21 cellular contexts compared by ENCODE assay signal in the genomic region with DNA sequence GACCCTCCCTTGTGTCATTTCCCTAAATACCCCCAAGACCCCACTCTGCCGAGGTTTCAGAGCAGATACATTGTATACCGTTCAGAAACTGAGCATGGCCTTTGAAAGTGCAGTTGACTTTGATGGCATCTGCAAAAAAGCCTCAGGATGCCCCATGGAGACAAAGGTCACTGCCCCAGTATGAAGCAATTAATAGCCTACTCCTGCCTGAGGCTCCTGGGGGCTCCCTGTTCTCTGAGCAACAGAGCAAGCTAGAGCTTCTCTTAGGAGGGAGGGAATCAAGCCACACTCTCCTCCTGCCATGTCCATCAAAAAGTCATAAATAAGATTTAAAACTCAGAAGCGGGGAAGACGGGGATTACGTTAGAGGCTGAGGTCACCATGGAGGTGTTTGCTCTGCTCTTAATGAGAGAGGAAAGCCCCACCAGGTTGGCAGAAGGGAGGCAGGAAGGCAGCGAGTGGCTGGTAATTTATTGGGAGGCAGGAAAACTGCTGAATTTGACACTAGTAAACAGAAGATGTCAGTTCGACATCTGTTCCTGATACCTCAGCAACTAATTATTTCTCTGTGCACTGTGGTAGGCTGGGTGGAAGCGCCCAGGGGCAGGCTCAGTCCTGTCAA.
DNase-seq lines count a peak whose midpoint lies in the region; ATAC-seq and TF ChIP-seq lines count a peak whose summit lies in the region.
"Had no signal": no experiment of that assay in that cellular context is flagged by ENCODE, and none has a peak within 500 bp of the region (broad histone marks: within the 10 kb centered on the region; RNA-seq: fewer than 3 reads in every experiment).

No MANE protein-coding gene starts in this region.

- no peak overlapping the region for H3K23ac ChIP-seq in neuronal stem cell (ENCODE audit: low read depth, low read length, poor library complexity)

- H3K14ac ChIP-seq in neuronal stem cell (ENCODE audit: low read length) = no peak overlapping the region

- H3K36me3 Mint-ChIP-seq in WTC11 (no peaks in the 10 kb centered on the region), type B pancreatic cell (no peaks in the 10 kb centered on the region)
- H3K36me3 Mint-ChIP-seq: memory B cell; natural killer cell; stimulated activated memory B cell treated with anti-CD40 and anti-IgM and Interleukin-4, amounts not matched to agents 10 μg/mL and 1 μg/mL and 100 μg/mL, for 72 hours had no signal

- H3K4me2 ChIP-seq in neuronal stem cell (ENCODE audit: insufficient read depth, low read length, poor library complexity, severe bottlenecking) = no peak overlapping the region

- H3K9me3 Mint-ChIP-seq in WTC11 (peaks cover 7% of the 10 kb centered on the region; the same call in 1 of the 2 replicates), type B pancreatic cell (no peaks in the 10 kb centered on the region)
- H3K9me3 Mint-ChIP-seq: activated T-helper 2 cell treated with anti-CD3 and anti-CD28 coated beads, Interferon-gamma antibody, Interleukin-2, Interleukin-4, amounts not matched to agents 10 μg/mL and 5 μg/mL and 100 μg/mL, durations not matched to agents 14 hours and 24 hours and 36 hours; natural killer cell; stimulated activated memory B cell treated with anti-CD40 and anti-IgM and Interleukin-4, amounts not matched to agents 10 μg/mL and 1 μg/mL and 100 μg/mL, for 72 hours had no signal

- no peak overlapping the region for H2BK12ac ChIP-seq in neuronal stem cell (ENCODE audit: low read length)

- TF ChIP-seq POLR2A in Peyer's patch (IDR thresholded peaks at IDR 0.05) = no peak

- no peak overlapping the region for H2BK5ac ChIP-seq in neuronal stem cell (ENCODE audit: low read length)

- H3K9ac ChIP-seq in neuronal stem cell (ENCODE audit: low read depth, low read length, poor library complexity) = no peak overlapping the region

- H3K9me3 ChIP-seq in Peyer's patch = no peaks in the 10 kb centered on the region
- H3K9me3 ChIP-seq in neuronal stem cell (replicated peaks in 1 of 2; ENCODE audit: control insufficient read depth in 2 of 2, insufficient read depth in 1 of 2, low read depth in 1 of 2, low read length in 2 of 2) = no peaks in the 10 kb centered on the region
- H3K9me3 ChIP-seq: BE2C, SJCRH30, thyroid gland had no signal

- H4K8ac ChIP-seq in neuronal stem cell (ENCODE audit: low read depth, low read length) = no peak overlapping the region

- H3K4ac ChIP-seq in neuronal stem cell (ENCODE audit: low read length) = no peak overlapping the region

- H3K4me1 ChIP-seq in Peyer's patch = no peaks in the 10 kb centered on the region
- H3K4me1 ChIP-seq in neuronal stem cell (ENCODE audit: control insufficient read depth in 2 of 2, insufficient read depth in 1 of 2, low read depth in 1 of 2, low read length in 2 of 2) = peaks cover 4 to 6% of the 10 kb centered on the region in 2 donors
- H3K4me1 ChIP-seq: BE2C, SJCRH30, thyroid gland had no signal

- H2BK120ac ChIP-seq in neuronal stem cell (ENCODE audit: low read depth, low read length) = no peak overlapping the region

- WGBS in neuronal stem cell (ENCODE audit: extremely low coverage in 2 of 2, insufficient read length in 2 of 2, insufficient replicate concordance in 1 of 2), 2 donors = no CpG with 5 or more reads among the region's 8 CpGs

- H2BK15ac ChIP-seq in neuronal stem cell (ENCODE audit: low read length) = no peak overlapping the region

- no peak overlapping the region for H3K27ac Mint-ChIP-seq in WTC11
- H3K27ac Mint-ChIP-seq in type B pancreatic cell = no peak overlapping the region
- H3K27ac Mint-ChIP-seq: activated T-helper 2 cell treated with anti-CD3 and anti-CD28 coated beads, Interferon-gamma antibody, Interleukin-2, Interleukin-4, amounts not matched to agents 10 μg/mL and 5 μg/mL and 100 μg/mL, durations not matched to agents 14 hours and 24 hours and 36 hours; memory B cell; natural killer cell; stimulated activated memory B cell treated with anti-CD40 and anti-IgM and Interleukin-4, amounts not matched to agents 10 μg/mL and 1 μg/mL and 100 μg/mL, for 72 hours had no signal

- H3K4me1 Mint-ChIP-seq in WTC11 (peaks cover 44% of the 10 kb centered on the region), type B pancreatic cell (ENCODE audit: unreplicated experiment) (peaks cover 26% of the 10 kb centered on the region)
- H3K4me1 Mint-ChIP-seq: memory B cell; natural killer cell; stimulated activated memory B cell treated with anti-CD40 and anti-IgM and Interleukin-4, amounts not matched to agents 10 μg/mL and 1 μg/mL and 100 μg/mL, for 72 hours had no signal

- POLR2A ChIA-PET in WTC11 (lab: Charles Lee) = no interaction called here

- DNase-seq in NCI-H2029 (lab: John Stamatoyannopoulos, UW) (peak; percentile 29), NCI-H2029 treated with DMSO at 0.1 percent for 48 hours (lab: John Stamatoyannopoulos, UW) (no peak), NCI-H446 treated with DMSO at 0.1 percent for 48 hours (lab: John Stamatoyannopoulos, UW) (peak; percentile 3), WTC11 (ENCODE audit: low spot score) (no peak), type B pancreatic cell (ENCODE audit: extremely low spot score, unreplicated experiment) (no peak), Peyer's patch (no peak), neuronal stem cell (ENCODE audit: low spot score) (no peak), hepatic stellate cell (ENCODE audit: low spot score) (no peak)
- DNase-seq: 8988T; activated CD4-positive, alpha-beta T cell treated with anti-CD3 and anti-CD28 coated beads for 1 hour; BE2C; DMS79 treated with DMSO at 0.1 percent for 48 hours; natural killer cell; NCI-H1930; SJCRH30; thyroid gland had no signal

- H3K27me3 ChIP-seq in Peyer's patch (no peaks in the 10 kb centered on the region), neuronal stem cell (ENCODE audit: control insufficient read depth in 3 of 3, insufficient read depth in 3 of 3, low read depth in 1 of 3, low read length in 3 of 3) (no peaks in the 10 kb centered on the region)
- H3K27me3 ChIP-seq: BE2C, cardiac muscle cell, SJCRH30, thyroid gland had no signal

- no peak overlapping the region for H2AFZ ChIP-seq in neuronal stem cell (ENCODE audit: low read length)

- H3K4me3 Mint-ChIP-seq in WTC11 (no peak overlapping the region), type B pancreatic cell (peak overlapping the region; percentile 6)
- H3K4me3 Mint-ChIP-seq: memory B cell; natural killer cell; stimulated activated memory B cell treated with anti-CD40 and anti-IgM and Interleukin-4, amounts not matched to agents 10 μg/mL and 1 μg/mL and 100 μg/mL, for 72 hours had no signal

- H3K79me1 ChIP-seq in neuronal stem cell (ENCODE audit: low read depth, low read length) = no peaks in the 10 kb centered on the region

- no peak overlapping the region for H2AK5ac ChIP-seq in neuronal stem cell (ENCODE audit: low read depth, low read length)

- peaks cover 7% of the 10 kb centered on the region for H3K27me3 Mint-ChIP-seq in WTC11 (ENCODE audit: low read depth)
- H3K27me3 Mint-ChIP-seq in type B pancreatic cell = peaks cover 35% of the 10 kb centered on the region

- ATAC-seq in WTC11 = peak; percentile 43
- ATAC-seq: HCT116; natural killer cell; stimulated activated memory B cell treated with anti-CD40 and anti-IgM and Interleukin-4, amounts not matched to agents 10 μg/mL and 1 μg/mL and 100 μg/mL, for 72 hours had no signal

- H3K4me3 ChIP-seq in Peyer's patch (no peak overlapping the region), neuronal stem cell (ENCODE audit: low read length in 2 of 2) (no peak overlapping the region)
- H3K4me3 ChIP-seq: cardiac muscle cell, SJCRH30, thyroid gland had no signal

- CTCF ChIA-PET in WTC11 (lab: Charles Lee) = interaction anchor here (0.8 to 1.0 kb wide), 2 partner anchors 24 to 98 kb away, joined by 3 to 5 read pairs; no protein-coding TSS in a partner anchor

- no peak overlapping the region for H4K91ac ChIP-seq in neuronal stem cell (ENCODE audit: low read depth, low read length, poor library complexity)

- H3K18ac ChIP-seq in neuronal stem cell (ENCODE audit: low read length) = no peak overlapping the region

- H3K27ac ChIP-seq in Peyer's patch (no peak overlapping the region), neuronal stem cell (replicated peaks; ENCODE audit: low read length) (no peak overlapping the region)
- H3K27ac ChIP-seq: cardiac muscle cell, SJCRH30, thyroid gland had no signal

- no peak for TF ChIP-seq CTCF in WTC11 (IDR thresholded peaks at IDR 0.05)
- no peak for TF ChIP-seq CTCF in type B pancreatic cell (conservative IDR thresholded peaks at IDR 0.05)
- TF ChIP-seq CTCF in Peyer's patch (IDR thresholded peaks at IDR 0.05) = no peak

- H3K36me3 ChIP-seq in Peyer's patch = no peaks in the 10 kb centered on the region
- no peaks in the 10 kb centered on the region for H3K36me3 ChIP-seq in neuronal stem cell (replicated peaks in 1 of 2; ENCODE audit: control insufficient read depth in 2 of 2, insufficient read depth in 2 of 2, low read length in 2 of 2)
- H3K36me3 ChIP-seq: BE2C, cardiac muscle cell, SJCRH30, thyroid gland had no signal

TF ChIP-seq in WTC11, 78 proteins besides CTCF, POLR2A, EP300 and RAD21 (continues in another document):
- TF ChIP-seq ZNF317 (CRISPR knock-in tag; IDR thresholded peaks at IDR 0.05; ENCODE audit: borderline replicate concordance, low read depth) (no peak), EMX1 (CRISPR knock-in tag; IDR thresholded peaks at IDR 0.05) (no peak), ATF1 (CRISPR knock-in tag; IDR thresholded peaks at IDR 0.05) (no peak)
- TF ChIP-seq, protein P1, sequence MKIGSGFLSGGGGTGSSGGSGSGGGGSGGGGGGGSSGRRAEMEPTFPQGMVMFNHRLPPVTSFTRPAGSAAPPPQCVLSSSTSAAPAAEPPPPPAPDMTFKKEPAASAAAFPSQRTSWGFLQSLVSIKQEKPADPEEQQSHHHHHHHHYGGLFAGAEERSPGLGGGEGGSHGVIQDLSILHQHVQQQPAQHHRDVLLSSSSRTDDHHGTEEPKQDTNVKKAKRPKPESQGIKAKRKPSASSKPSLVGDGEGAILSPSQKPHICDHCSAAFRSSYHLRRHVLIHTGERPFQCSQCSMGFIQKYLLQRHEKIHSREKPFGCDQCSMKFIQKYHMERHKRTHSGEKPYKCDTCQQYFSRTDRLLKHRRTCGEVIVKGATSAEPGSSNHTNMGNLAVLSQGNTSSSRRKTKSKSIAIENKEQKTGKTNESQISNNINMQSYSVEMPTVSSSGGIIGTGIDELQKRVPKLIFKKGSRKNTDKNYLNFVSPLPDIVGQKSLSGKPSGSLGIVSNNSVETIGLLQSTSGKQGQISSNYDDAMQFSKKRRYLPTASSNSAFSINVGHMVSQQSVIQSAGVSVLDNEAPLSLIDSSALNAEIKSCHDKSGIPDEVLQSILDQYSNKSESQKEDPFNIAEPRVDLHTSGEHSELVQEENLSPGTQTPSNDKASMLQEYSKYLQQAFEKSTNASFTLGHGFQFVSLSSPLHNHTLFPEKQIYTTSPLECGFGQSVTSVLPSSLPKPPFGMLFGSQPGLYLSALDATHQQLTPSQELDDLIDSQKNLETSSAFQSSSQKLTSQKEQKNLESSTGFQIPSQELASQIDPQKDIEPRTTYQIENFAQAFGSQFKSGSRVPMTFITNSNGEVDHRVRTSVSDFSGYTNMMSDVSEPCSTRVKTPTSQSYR (CRISPR knock-in tag; IDR thresholded peaks at IDR 0.05) = no peak

Comparison
In these comparisons a context has a peak if more than half of its experiments do, and no peak if none do; other contexts are left out.
1. DNase-seq: peak in NCI-H2029 (single experiment) and NCI-H446 treated with DMSO at 0.1 percent for 48 hours (single experiment); none in NCI-H2029 treated with DMSO at 0.1 percent for 48 hours (single experiment), WTC11 (single experiment), type B pancreatic cell (single experiment), Peyer's patch (0 of 3), neuronal stem cell (single experiment) and hepatic stellate cell (single experiment).